ENCODE assay signal across 18 cellular contexts in the genomic region with DNA sequence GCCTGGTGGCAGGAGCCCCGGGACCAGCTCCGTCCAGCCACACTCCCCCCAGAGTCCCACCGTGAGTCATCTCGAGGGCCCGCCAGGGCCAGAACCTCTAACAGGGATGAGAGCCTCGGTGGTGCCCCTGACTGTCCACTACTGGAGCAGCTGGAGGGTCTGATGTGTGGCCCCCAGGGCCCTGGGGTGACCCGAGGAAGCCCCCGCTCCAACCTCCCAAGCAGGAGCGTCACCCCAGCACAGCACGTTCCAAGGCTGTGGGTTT.
DNase-seq lines count a peak whose midpoint lies in the region; ATAC-seq, FAIRE-seq and TF ChIP-seq lines count a peak whose summit lies in the region.
"Had no signal": no experiment of that assay in that cellular context is flagged by ENCODE, and none has a peak within 500 bp of the region (broad histone marks: within the 10 kb centered on the region; RNA-seq: fewer than 3 reads in every experiment).

No MANE protein-coding gene starts in this region.

- H3K4me3 ChIP-seq in kidney (ENCODE audit: low read length in 2 of 2): no peak overlapping the region
- H3K4me3 ChIP-seq in psoas muscle: no peak overlapping the region
- H3K4me3 ChIP-seq: A549, GM23338 had no signal

- H3K27me3 ChIP-seq in psoas muscle (ENCODE audit: insufficient read depth in 3 of 3, low read length in 2 of 3): peaks cover 0 to 7% (median 0%) of the 10 kb centered on the region in 3 donors

- WGBS in psoas muscle, 3 donors: 75 to 80% (median 76%) methylated on average over 10 of the region's 10 CpGs

- H3K36me3 ChIP-seq in kidney (ENCODE audit: control insufficient read depth in 1 of 2, insufficient read depth in 2 of 2, low read length in 2 of 2) (no peaks in the 10 kb centered on the region), psoas muscle (ENCODE audit: insufficient read depth in 1 of 2, low read depth in 1 of 2) (no peaks in the 10 kb centered on the region)

- no peaks in the 10 kb centered on the region for H3K9me3 ChIP-seq in kidney (ENCODE audit: control insufficient read depth in 1 of 2, low read length in 2 of 2)
- no peaks in the 10 kb centered on the region for H3K9me3 ChIP-seq in psoas muscle
- H3K9me3 ChIP-seq: A549 had no signal

- H3K27ac ChIP-seq in C4-2B: peak overlapping the region; percentile 82; the same call in 1 of the 2 replicates
- H3K27ac ChIP-seq in kidney (ENCODE audit: low read depth in 2 of 2, low read length in 2 of 2): no peak overlapping the region
- H3K27ac ChIP-seq in psoas muscle: no peak overlapping the region
- H3K27ac ChIP-seq: 22Rv1, A549, HL-60 had no signal

- no peak for FAIRE-seq in kidney (lab: Jason Lieb, UNC)
- FAIRE-seq: A549, H54 had no signal

- no peak overlapping the region for H3K9ac ChIP-seq in kidney (ENCODE audit: low read length in 2 of 2)

- peak; percentile 25 for DNase-seq in Right ventricle myocardium inferior (ENCODE audit: missing footprints)
- no peak for DNase-seq in left ventricle myocardium superior
- DNase-seq in kidney: peak; percentile 56
- peak; percentile 6 to 33 for DNase-seq in psoas muscle
- DNase-seq in stimulated activated CD4-positive, alpha-beta T cell treated with anti-CD3 and anti-CD28 coated beads, Interleukin-4, amount 100 ng/mL, for 24 hours: no peak
- no peak for DNase-seq in NCI-H2081 treated with DMSO at 0.1 percent for 48 hours (lab: John Stamatoyannopoulos, UW)
- DNase-seq: AML-193, Calu3, DMS79 treated with DMSO at 0.1 percent for 48 hours, GF-D8, HCEC 1CT had no signal

- ATAC-seq in Right ventricle myocardium inferior (no peak), left ventricle myocardium superior (no peak), psoas muscle (no peak)
- ATAC-seq: CD8-positive, alpha-beta T cell; GM23338 had no signal

- intact Hi-C loops in Right ventricle myocardium inferior (cut with DNase I): no loop called here
- intact Hi-C loops in left ventricle myocardium superior (cut with micrococcal nuclease): no loop called here
- intact Hi-C loops in kidney (cut with DNase I): no loop called here
- intact Hi-C loops in psoas muscle (cut with DNase I): no loop called here

- TF ChIP-seq CTCF in C4-2B (conservative IDR thresholded peaks at IDR 0.05) (no peak), kidney (IDR thresholded peaks at IDR 0.05; ENCODE audit: borderline replicate concordance, extremely low read depth, insufficient read depth) (no peak), psoas muscle (IDR thresholded peaks at IDR 0.05) (no peak)

- H3K4me1 ChIP-seq in kidney (ENCODE audit: control insufficient read depth in 1 of 2, insufficient read depth in 1 of 2, low read depth in 1 of 2, low read length in 2 of 2) (no peaks in the 10 kb centered on the region), psoas muscle (no peaks in the 10 kb centered on the region)

Comparison
In these comparisons a context has a peak if more than half of its experiments do, and no peak if none do; other contexts are left out.
1. DNase-seq: peak in Right ventricle myocardium inferior (single experiment), kidney (single experiment) and psoas muscle (2 of 2); none in left ventricle myocardium superior (single experiment), stimulated activated CD4-positive, alpha-beta T cell treated with anti-CD3 and anti-CD28 coated beads, Interleukin-4, amount 100 ng/mL, for 24 hours (single experiment) and NCI-H2081 treated with DMSO at 0.1 percent for 48 hours (single experiment).